9 cellular contexts compared by ENCODE assay signal in genomic region chr12:2248087-2248900, GRCh38.
DNase-seq lines count a peak whose midpoint lies in the region; FAIRE-seq and TF ChIP-seq lines count a peak whose summit lies in the region.
"Had no signal": no experiment of that assay in that cellular context is flagged by ENCODE, and none has a peak within 500 bp of the region (broad histone marks: within the 10 kb centered on the region; RNA-seq: fewer than 3 reads in every experiment).

No MANE protein-coding gene starts in this region.

- H3K9me3 ChIP-seq in SJSA1 (replicated peaks) = no peaks in the 10 kb centered on the region
- no peaks in the 10 kb centered on the region for H3K9me3 ChIP-seq in sigmoid colon

- TF ChIP-seq POLR2A in sigmoid colon (IDR thresholded peaks at IDR 0.05) = no peak

- no peak for TF ChIP-seq CTCF in sigmoid colon (IDR thresholded peaks at IDR 0.05)
- TF ChIP-seq CTCF in D721Med (IDR thresholded peaks at IDR 0.05; ENCODE audit: insufficient read depth, missing control alignments) = no peak

- H3K4me1 ChIP-seq in SJSA1 (replicated peaks) = peaks cover 89% of the 10 kb centered on the region
- H3K4me1 ChIP-seq in sigmoid colon = peaks cover 0 to 100% (median 91%) of the 10 kb centered on the region in 4 donors

- no peak for FAIRE-seq in D721Med (lab: Jason Lieb, UNC)

- peak; percentile 63 for DNase-seq in H4 (ENCODE audit: low spot score)
- peak; percentile 63 to 78 for DNase-seq in SJSA1 (ENCODE audit: low read depth in 1 of 2, low spot score in 2 of 2)
- peak; percentile 20 for DNase-seq in germinal center (ENCODE audit: low spot score)
- peak; percentile 90 for DNase-seq in sigmoid colon
- DNase-seq in D721Med (ENCODE audit: insufficient read length, low spot score) = no peak
- no peak for DNase-seq in SHP77 treated with DMSO at 0.1 percent for 48 hours (lab: John Stamatoyannopoulos, UW)
- no peak for DNase-seq in activated CD4-positive, alpha-beta T cell treated with anti-CD3 and anti-CD28 coated beads, Interleukin-2, amount 50 U/mL, for 48 hours
- no peak for DNase-seq in ecto neural progenitor cell (ENCODE audit: low spot score)
- DNase-seq: DMS 273 treated with DMSO at 0.1 percent for 48 hours had no signal

- H3K27me3 ChIP-seq in SJSA1 (replicated peaks) (no peaks in the 10 kb centered on the region), sigmoid colon (no peaks in the 10 kb centered on the region)

- intact Hi-C loops in sigmoid colon (cut with DNase I) = no loop called here

- H3K27ac ChIP-seq in SJSA1 (peak overlapping the region; percentile 63), sigmoid colon (peak overlapping the region; percentile 81 to 92 (median 90))

- peak; percentile 43 to 98 (median 84) for TF ChIP-seq EP300 in sigmoid colon (IDR thresholded peaks at IDR 0.05)

- H3K36me3 ChIP-seq in SJSA1 = no peaks in the 10 kb centered on the region
- peaks cover 0 to 6% (median 0%) of the 10 kb centered on the region in 4 donors for H3K36me3 ChIP-seq in sigmoid colon

- WGBS in sigmoid colon, 2 donors = 82 to 87% methylated on average over 17 of the region's 17 CpGs

- H3K4me3 ChIP-seq in SJSA1 = no peak overlapping the region
- no peak overlapping the region for H3K4me3 ChIP-seq in sigmoid colon

Comparison
In these comparisons a context has a peak if more than half of its experiments do, and no peak if none do; other contexts are left out.
1. DNase-seq: peak in H4 (single experiment), SJSA1 (2 of 2), germinal center (single experiment) and sigmoid colon (single experiment); none in D721Med (single experiment), SHP77 treated with DMSO at 0.1 percent for 48 hours (single experiment), activated CD4-positive, alpha-beta T cell treated with anti-CD3 and anti-CD28 coated beads, Interleukin-2, amount 50 U/mL, for 48 hours (0 of 2) and ecto neural progenitor cell (single experiment).